ENCODE assay signal across 21 cellular contexts in the genomic region with DNA sequence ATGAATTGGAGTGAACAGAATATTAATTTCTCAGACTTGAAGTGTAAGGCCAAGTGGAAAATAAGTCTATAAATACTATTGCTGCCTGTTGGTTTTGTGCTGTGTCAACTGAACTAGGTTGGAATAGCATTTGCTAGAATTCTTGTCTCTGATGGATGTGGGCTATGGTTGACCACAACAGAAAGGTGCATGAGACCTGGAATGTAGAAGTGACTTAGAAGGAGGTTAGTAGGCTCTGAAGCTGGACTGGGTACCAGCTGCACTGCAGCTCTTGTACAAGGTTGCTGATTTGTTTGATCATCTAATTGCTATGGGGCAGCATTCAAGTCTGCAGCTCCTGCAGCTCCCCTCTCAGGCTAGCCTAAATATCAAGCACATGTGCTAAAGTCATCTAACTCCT.
"Had no signal": no experiment of that assay in that cellular context is flagged by ENCODE, and none has a peak within 500 bp of the region (broad histone marks: within the 10 kb centered on the region; RNA-seq: fewer than 3 reads in every experiment).

No MANE protein-coding gene starts in this region.

- DNase-seq: activated CD4-positive, alpha-beta T cell treated with anti-CD3 and anti-CD28 coated beads, Interleukin-2, amount 10 ng/mL, durations not matched to agents 7 days and 5 days; activated CD4-positive, CD25-positive, alpha-beta regulatory T cell treated with anti-CD3 and anti-CD28 coated beads, Interleukin-2, amount 50 U/mL, for 72 hours; activated CD8-positive, alpha-beta memory T cell treated with anti-CD3 and anti-CD28 coated beads, Interleukin-2, amount 10 ng/mL, durations not matched to agents 7 days and 5 days; activated CD8-positive, alpha-beta T cell treated with anti-CD3 and anti-CD28 coated beads for 36 hours; activated effector memory CD4-positive, alpha-beta T cell treated with anti-CD3 and anti-CD28 coated beads, Interleukin-2, amount 50 U/mL, for 16 hours; activated naive CD4-positive, alpha-beta T cell treated with anti-CD3 and anti-CD28 coated beads, Interleukin-2, amount 10 ng/mL, durations not matched to agents 7 days and 5 days; activated naive CD8-positive, alpha-beta T cell treated with anti-CD3 and anti-CD28 coated beads, Interleukin-2, amount 50 U/mL, for 24 hours; activated T-cell treated with anti-CD3 and anti-CD28 coated beads for 4 hours; body of pancreas; effector CD4-positive, alpha-beta T cell; heart right ventricle; left colon; pancreas; psoas muscle; spleen; stimulated activated CD4-positive, alpha-beta T cell treated with anti-CD3 and anti-CD28 coated beads, Interleukin-4, amount 100 ng/mL, for 1 hour; stimulated activated naive CD4-positive, alpha-beta T cell; upper lobe of left lung; WERI-Rb-1 had no signal

- H3K36me3 ChIP-seq: heart right ventricle, pancreas, right atrium auricular region, spleen, thoracic aorta, upper lobe of left lung, WERI-Rb-1 had no signal

- H3K4me3 ChIP-seq: body of pancreas, heart right ventricle, pancreas, psoas muscle, right atrium auricular region, spleen, thoracic aorta, upper lobe of left lung had no signal

- H3K27me3 ChIP-seq: body of pancreas, heart right ventricle, right atrium auricular region, spleen, upper lobe of left lung had no signal

- H3K4me1 ChIP-seq: body of pancreas, heart right ventricle, pancreas, psoas muscle, right atrium auricular region, spleen, upper lobe of left lung had no signal

- H3K9me3 ChIP-seq: body of pancreas, heart right ventricle, pancreas, psoas muscle, right atrium auricular region, spleen, thoracic aorta, upper lobe of left lung had no signal

- H3K27ac ChIP-seq: body of pancreas, heart right ventricle, pancreas, psoas muscle, right atrium auricular region, spleen, thoracic aorta, upper lobe of left lung, WERI-Rb-1 had no signal
